In genomic region chr20:63958471-63958870, GRCh38 we compare ENCODE assay signal across 1 cellular context.
TF ChIP-seq lines count a peak whose summit lies in the region.

No MANE protein-coding gene starts in this region.

TF ChIP-seq in HepG2, 621 proteins besides CTCF, POLR2A, EP300 and RAD21:
- no peak for TF ChIP-seq CBX1 (IDR thresholded peaks at IDR 0.05; ENCODE audit: low read depth)
- peak; percentile 3 for TF ChIP-seq AGO2 (optimal IDR thresholded peaks at IDR 0.05; ENCODE audit: low read depth, low read length)
- no peak for TF ChIP-seq DPF2 (CRISPR knock-in tag; IDR thresholded peaks at IDR 0.05; ENCODE audit: borderline replicate concordance, low read depth)
- TF ChIP-seq SPEN (CRISPR knock-in tag; IDR thresholded peaks at IDR 0.05; ENCODE audit: low read depth), result 0 out of 2 replicates have a peak, but pooled peaks have one; percentile 18
- peak; percentile 2 for TF ChIP-seq HNRNPLL (IDR thresholded peaks at IDR 0.05; ENCODE audit: low read depth, low read length, poor library complexity, severe bottlenecking)
- no peak for TF ChIP-seq CERS6 (CRISPR knock-in tag; IDR thresholded peaks at IDR 0.05)
- TF ChIP-seq AHDC1 (CRISPR knock-in tag; IDR thresholded peaks at IDR 0.05; ENCODE audit: borderline replicate concordance), result no peak
